Comparison of ENCODE assay signal across 25 cellular contexts in genomic region chr15:77670558-77671148, GRCh38. TPM values are rescaled to one million over a fixed set of nuclear protein-coding genes. Genes with fewer than 3 reads are reported as not detected.
DNase-seq lines count a peak whose midpoint lies in the region; ATAC-seq, FAIRE-seq and TF ChIP-seq lines count a peak whose summit lies in the region.
"Had no signal": no experiment of that assay in that cellular context is flagged by ENCODE, and none has a peak within 500 bp of the region (broad histone marks: within the 10 kb centered on the region; RNA-seq: fewer than 3 reads in every experiment).

No MANE protein-coding gene starts in this region.

- CTCF ChIA-PET in HEK293 (lab: Yijun Ruan, JAX) (interaction anchor here (0.7 to 1.5 kb wide), 4 partner anchors 11 to 240 kb away, joined by 3 to 4 read pairs (median 3); no protein-coding TSS in a partner anchor), GM12878 (lab: Yijun Ruan, JAX) (interaction anchor here (1.4 kb wide), 1 partner anchor 205 kb away, joined by 4 read pairs; no protein-coding TSS in a partner anchor)

- H3K4me3 Mint-ChIP-seq in nephron progenitor cell, result no peak overlapping the region
- H3K4me3 Mint-ChIP-seq: CD4-positive, alpha-beta T cell; GM23338; IgD-negative memory B cell had no signal

- SMC1A ChIA-PET in GM12878 (lab: Charles Lee; ENCODE audit: uncharacterized antibody, unreplicated experiment), result no interaction called here

- in situ Hi-C loops in GM12878 (cut with MboI), result no loop called here

- peak; percentile 11; the same call in 2 of the 3 replicates for ATAC-seq in GM12878
- ATAC-seq: PC-3 had no signal

- H3K36me3 ChIP-seq in BLaER1, result no peaks in the 10 kb centered on the region
- no peaks in the 10 kb centered on the region for H3K36me3 ChIP-seq in HEK293 (ENCODE audit: control insufficient read depth in 2 of 2, insufficient read depth in 1 of 2, low read length in 2 of 2)
- no peaks in the 10 kb centered on the region for H3K36me3 ChIP-seq in GM12878 (ENCODE audit: control insufficient read depth in 2 of 2, insufficient read depth in 2 of 2, low read length in 1 of 2)
- H3K36me3 ChIP-seq: BE2C had no signal

- H3K4me1 ChIP-seq in BLaER1 (peaks cover 59% of the 10 kb centered on the region), HEK293 (ENCODE audit: control insufficient read depth, insufficient read depth, low read length) (no peaks in the 10 kb centered on the region), GM12878 (ENCODE audit: control insufficient read depth, insufficient read depth, low read length) (no peaks in the 10 kb centered on the region)
- H3K4me1 ChIP-seq: A549, Caco-2 had no signal

- TF ChIP-seq EP300 in GM12878 (IDR thresholded peaks at IDR 0.05; ENCODE audit: borderline replicate concordance in 1 of 2, control insufficient read depth in 1 of 2, low read depth in 2 of 2, low read length in 2 of 2), result no peak

- intact Hi-C loops in GM12878 (cut with micrococcal nuclease; ENCODE audit: unreplicated experiment), result no loop called here

- RAD21 ChIA-PET in GM12878 (lab: Charles Lee; ENCODE audit: unreplicated experiment), result no interaction called here

- H3K27ac ChIP-seq in BLaER1, result peak overlapping the region; percentile 74
- H3K27ac ChIP-seq in HEK293 (ENCODE audit: extremely low read depth, low read depth, low read length), result no peak overlapping the region
- H3K27ac ChIP-seq in GM12878 (ENCODE audit: control insufficient read depth, insufficient read depth), result no peak overlapping the region
- H3K27ac ChIP-seq in coronary artery, result no peak overlapping the region
- H3K27ac ChIP-seq: A549 had no signal

- H3K27ac Mint-ChIP-seq in nephron progenitor cell, result no peak overlapping the region
- H3K27ac Mint-ChIP-seq: CD4-positive, alpha-beta T cell; GM23338; IgD-negative memory B cell had no signal

- H4K20me1 ChIP-seq in BLaER1 (no peaks in the 10 kb centered on the region), GM12878 (ENCODE audit: control insufficient read depth, insufficient read depth) (no peaks in the 10 kb centered on the region)

- H3K9me3 ChIP-seq in BLaER1, result no peaks in the 10 kb centered on the region
- no peaks in the 10 kb centered on the region for H3K9me3 ChIP-seq in HEK293 (ENCODE audit: control insufficient read depth, insufficient read depth, low read depth, low read length)
- no peaks in the 10 kb centered on the region for H3K9me3 ChIP-seq in GM12878 (replicated peaks; ENCODE audit: control insufficient read depth, insufficient read depth, low read length)
- H3K9me3 ChIP-seq: A549, BE2C, Caco-2 had no signal

- H3K4me2 ChIP-seq in BLaER1, result peak overlapping the region; percentile 93
- no peak overlapping the region for H3K4me2 ChIP-seq in GM12878 (ENCODE audit: control insufficient read depth, insufficient read depth)
- H3K4me2 ChIP-seq: A549, GM23338 had no signal

- H3K79me2 ChIP-seq in GM12878 (ENCODE audit: control insufficient read depth, insufficient read depth, low read length), result no peaks in the 10 kb centered on the region

- H3K4me1 Mint-ChIP-seq in nephron progenitor cell, result peaks cover 23% of the 10 kb centered on the region
- H3K4me1 Mint-ChIP-seq: IgD-negative memory B cell had no signal

- TF ChIP-seq CTCF in HEK293 (tag by site-specific recombination; IDR thresholded peaks at IDR 0.05) (no peak), GM12878 (IDR thresholded peaks at IDR 0.05 in 2 of 3, conservative IDR thresholded peaks at IDR 0.05 in 1 of 3; ENCODE audit: control insufficient read depth in 2 of 3, extremely low read depth in 1 of 3, insufficient read depth in 1 of 3, low read depth in 3 of 3, low read length in 3 of 3) (no peak), nephron progenitor cell (IDR thresholded peaks at IDR 0.05) (no peak), coronary artery (IDR thresholded peaks at IDR 0.05) (no peak)

- no peak for DNase-seq in GM12878 (ENCODE audit: low read depth, low spot score)
- DNase-seq in myocyte (ENCODE audit: low read depth), result peak; percentile 7
- DNase-seq in nephron progenitor cell, result no peak
- DNase-seq in coronary artery (ENCODE audit: low spot score), result no peak
- no peak for DNase-seq in superior temporal gyrus (ENCODE audit: extremely low spot score)
- DNase-seq: Caco-2; CD4-positive, alpha-beta T cell; DMS 273 treated with DMSO at 0.1 percent for 48 hours; DMS79 treated with DMSO at 0.1 percent for 48 hours; NCI-H1694; NCI-H2081; NCI-H2171; NCI-H345; NCI-H524 treated with DMSO at 0.1 percent for 48 hours; PC-3; RPMI8226; SHP77 treated with DMSO at 0.1 percent for 48 hours had no signal

- BruUV-seq in GM12878 (replicated peaks; lab: Mats Ljungman, UMichigan), result no TSS peak

- H2AFZ ChIP-seq in GM12878 (ENCODE audit: control insufficient read depth, low read depth, low read length), result no peak overlapping the region
- H2AFZ ChIP-seq: GM23338 had no signal

- peaks cover 43% of the 10 kb centered on the region for H3K27me3 Mint-ChIP-seq in nephron progenitor cell (ENCODE audit: low read depth, poor library complexity)

- H3K27me3 ChIP-seq in BLaER1 (no peaks in the 10 kb centered on the region), GM12878 (replicated peaks in 1 of 2; ENCODE audit: control insufficient read depth in 2 of 2, insufficient read depth in 2 of 2, low read length in 1 of 2) (peaks cover 10 to 11% of the 10 kb centered on the region in 2 experiments)
- H3K27me3 ChIP-seq: BE2C had no signal

- 14% methylated on average over 4 of the region's 4 CpGs for WGBS in GM12878 (ENCODE audit: insufficient coverage, insufficient replicate concordance, low lambda C conversion rate, missing lambda C conversion rate)

- H3K9me3 Mint-ChIP-seq in nephron progenitor cell, result no peaks in the 10 kb centered on the region
- H3K9me3 Mint-ChIP-seq: CD4-positive, alpha-beta T cell; GM23338; IgD-negative memory B cell had no signal

- FAIRE-seq in GM12878 (lab: Jason Lieb, UNC), result no peak
- FAIRE-seq: A549 had no signal

- no peaks in the 10 kb centered on the region for H3K36me3 Mint-ChIP-seq in nephron progenitor cell (ENCODE audit: low read depth)
- H3K36me3 Mint-ChIP-seq: IgD-negative memory B cell had no signal

- TF ChIP-seq POLR2A in GM12878 (IDR thresholded peaks at IDR 0.05; ENCODE audit: low read depth, low read length), result no peak

- POLR2A ChIA-PET in HEK293 (lab: Yijun Ruan, JAX), result no interaction called here
- POLR2A ChIA-PET in GM12878 (lab: Charles Lee), result interaction anchor here (1.1 kb wide), 1 partner anchor 12 kb away, joined by 3 read pairs; no protein-coding TSS in a partner anchor

- TF ChIP-seq RAD21 in GM12878 (IDR thresholded peaks at IDR 0.05; ENCODE audit: insufficient read depth, low read depth, low read length), result no peak

- H3K9ac ChIP-seq in BLaER1, result peak overlapping the region; percentile 55; the same call in 1 of the 2 replicates
- no peak overlapping the region for H3K9ac ChIP-seq in GM12878 (ENCODE audit: control insufficient read depth, insufficient read depth, low read length)

- H3K4me3 ChIP-seq in BLaER1 (no peak overlapping the region), HEK293 (ENCODE audit: low read depth, low read length) (no peak overlapping the region), GM12878 (no peak overlapping the region), coronary artery (no peak overlapping the region)
- H3K4me3 ChIP-seq: A549, GM23338, SK-N-MC had no signal

TF ChIP-seq in HEK293, 187 proteins besides CTCF, POLR2A, EP300 and RAD21 (continues in another document):
- TF ChIP-seq ZNF792 (tag by site-specific recombination; IDR thresholded peaks at IDR 0.05), result no peak
- TF ChIP-seq ZNF140 (tag by site-specific recombination; IDR thresholded peaks at IDR 0.05), result no peak
- no peak for TF ChIP-seq ZNF626 (tag by site-specific recombination; IDR thresholded peaks at IDR 0.05)
- TF ChIP-seq, protein P1, sequence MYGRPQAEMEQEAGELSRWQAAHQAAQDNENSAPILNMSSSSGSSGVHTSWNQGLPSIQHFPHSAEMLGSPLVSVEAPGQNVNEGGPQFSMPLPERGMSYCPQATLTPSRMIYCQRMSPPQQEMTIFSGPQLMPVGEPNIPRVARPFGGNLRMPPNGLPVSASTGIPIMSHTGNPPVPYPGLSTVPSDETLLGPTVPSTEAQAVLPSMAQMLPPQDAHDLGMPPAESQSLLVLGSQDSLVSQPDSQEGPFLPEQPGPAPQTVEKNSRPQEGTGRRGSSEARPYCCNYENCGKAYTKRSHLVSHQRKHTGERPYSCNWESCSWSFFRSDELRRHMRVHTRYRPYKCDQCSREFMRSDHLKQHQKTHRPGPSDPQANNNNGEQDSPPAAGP (tag by site-specific recombination; IDR thresholded peaks at IDR 0.05), result peak; percentile 29; the same call in 1 of the 2 replicates

TF ChIP-seq in GM12878, 131 proteins besides CTCF, POLR2A, EP300 and RAD21 (continues in another document):
- TF ChIP-seq SMC3 (IDR thresholded peaks at IDR 0.05; ENCODE audit: borderline replicate concordance, low read length) (no peak), RAD51 (IDR thresholded peaks at IDR 0.05) (no peak)
- TF ChIP-seq, protein P2, sequence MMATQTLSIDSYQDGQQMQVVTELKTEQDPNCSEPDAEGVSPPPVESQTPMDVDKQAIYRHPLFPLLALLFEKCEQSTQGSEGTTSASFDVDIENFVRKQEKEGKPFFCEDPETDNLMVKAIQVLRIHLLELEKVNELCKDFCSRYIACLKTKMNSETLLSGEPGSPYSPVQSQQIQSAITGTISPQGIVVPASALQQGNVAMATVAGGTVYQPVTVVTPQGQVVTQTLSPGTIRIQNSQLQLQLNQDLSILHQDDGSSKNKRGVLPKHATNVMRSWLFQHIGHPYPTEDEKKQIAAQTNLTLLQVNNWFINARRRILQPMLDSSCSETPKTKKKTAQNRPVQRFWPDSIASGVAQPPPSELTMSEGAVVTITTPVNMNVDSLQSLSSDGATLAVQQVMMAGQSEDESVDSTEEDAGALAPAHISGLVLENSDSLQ (IDR thresholded peaks at IDR 0.05), result 0 out of 2 replicates have a peak, but pooled peaks have one; percentile 33

RNA-seq across cellular contexts. Expression of gene LINGO1, which starts 37.9 kb away (rescaled TPM):
- 0.81 and 0.84 TPM in 2 replicates for total RNA-seq in GM12878 (2013; cell fraction: nucleolus; rRNA removed)
- total RNA-seq in GM12878 (2014; rRNA removed), result 0.27 TPM in 1 of 2 replicates, not detected in the other
- total RNA-seq in GM12878 (2014; rRNA removed; fragmentation: Illumina TruSeq; extraction: Trizol), result not detected in 2 replicates
- 0.64 TPM in 1 of 2 replicates, not detected in the other for total RNA-seq in GM12878 (2021)
- polyA plus RNA-seq in GM12878 (2011; ENCODE audit: low read depth), result 0.16 TPM
- 0.61 and 3.9 TPM in 2 replicates for polyA plus RNA-seq in GM12878 (2011; rRNA removed)
- 1.8 and 2.9 TPM in 2 replicates for polyA plus RNA-seq in GM12878 (2011; cell fraction: cytosol; rRNA removed)
- polyA plus RNA-seq in GM12878 (2011; cell fraction: nucleus; rRNA removed), result 3.1 and 4.0 TPM in 2 replicates
- polyA plus RNA-seq in GM12878 (2012), result 0.42 and 0.46 TPM in 2 replicates
- polyA plus RNA-seq in GM12878 (2014; fragmentation: Illumina TruSeq; extraction: Trizol), result 0.15 TPM in 1 of 2 replicates, not detected in the other
- polyA plus RNA-seq in GM12878 (2014; fragmentation: Nextera tagmentation; extraction: Ambion mirVana), result not detected
- 0.04 and 0.05 TPM in 2 replicates for polyA plus RNA-seq in GM12878 (2014; rRNA removed)
- polyA plus RNA-seq in GM12878 (2016; fragmentation: Nextera tagmentation; extraction: Ambion mirVana), result under 1 TPM in 1 of 2 experiments, not detected in 1; 0.19 TPM
- polyA minus RNA-seq in GM12878 (2011; rRNA and poly(A)+ RNA removed), result 1.7 and 4.4 TPM in 2 replicates
- polyA minus RNA-seq in GM12878 (2011; cell fraction: cytosol; rRNA and poly(A)+ RNA removed), result 2.0 and 3.1 TPM in 2 replicates
- polyA minus RNA-seq in GM12878 (2011; cell fraction: nucleus; rRNA and poly(A)+ RNA removed), result 0.38 and 1.6 TPM in 2 replicates
- not detected in 2 replicates for total RNA-seq in myocyte
- polyA plus RNA-seq in myocyte (2012), result 0.10 TPM
- total RNA-seq: CD4-positive, alpha-beta T cell; M059J; PC-3 had no signal
- polyA plus RNA-seq: IgD-negative memory B cell had no signal
